Comparison of ENCODE assay signal across 1 cellular context in genomic region chr9:86318187-86318586, GRCh38.
A peak's percentile ranks its signal among the peaks of the same experiment; 100 is the strongest.
TF ChIP-seq lines count a peak whose summit lies in the region.

No MANE protein-coding gene starts in this region.

TF ChIP-seq in K562, 482 proteins besides CTCF, POLR2A, EP300 and RAD21 (continued from another document):
- TF ChIP-seq ZBTB40 (IDR thresholded peaks at IDR 0.05) (peak; percentile 85), ZBTB40 (CRISPR knock-in tag; IDR thresholded peaks at IDR 0.05) (no peak)
